1 cellular context compared by ENCODE assay signal in the genomic region with DNA sequence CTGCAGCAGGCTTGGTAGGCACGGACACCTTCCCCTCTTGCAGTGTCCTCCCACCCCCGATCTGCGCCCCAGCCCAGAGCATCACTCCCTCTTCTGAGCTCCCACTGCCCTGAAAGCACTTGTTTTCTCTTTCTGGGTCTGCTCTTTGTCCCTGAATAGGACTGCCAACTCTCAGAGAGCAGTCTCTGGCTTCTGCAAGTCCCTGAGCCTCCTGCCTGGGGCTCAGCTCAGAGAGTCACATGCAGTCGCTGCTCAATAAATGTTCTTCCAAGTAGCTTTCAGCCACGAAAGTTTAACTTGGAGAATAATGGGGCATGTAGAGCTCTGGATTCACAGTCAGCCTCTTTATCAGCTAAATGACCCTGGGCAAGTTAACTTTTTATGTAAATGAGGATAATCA.
TF ChIP-seq lines count a peak whose summit lies in the region.

No MANE protein-coding gene starts in this region.

TF ChIP-seq in IMR-90, 13 proteins besides CTCF, POLR2A, EP300 and RAD21 (continued from another document):
- TF ChIP-seq, protein P1, sequence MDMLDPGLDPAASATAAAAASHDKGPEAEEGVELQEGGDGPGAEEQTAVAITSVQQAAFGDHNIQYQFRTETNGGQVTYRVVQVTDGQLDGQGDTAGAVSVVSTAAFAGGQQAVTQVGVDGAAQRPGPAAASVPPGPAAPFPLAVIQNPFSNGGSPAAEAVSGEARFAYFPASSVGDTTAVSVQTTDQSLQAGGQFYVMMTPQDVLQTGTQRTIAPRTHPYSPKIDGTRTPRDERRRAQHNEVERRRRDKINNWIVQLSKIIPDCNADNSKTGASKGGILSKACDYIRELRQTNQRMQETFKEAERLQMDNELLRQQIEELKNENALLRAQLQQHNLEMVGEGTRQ (IDR thresholded peaks at IDR 0.05; ENCODE audit: low read depth, low read length): no peak
- TF ChIP-seq MXI1 (IDR thresholded peaks at IDR 0.05; ENCODE audit: borderline replicate concordance, low read depth, low read length) (no peak), NFE2L2 (IDR thresholded peaks at IDR 0.05; ENCODE audit: low read depth, low read length) (no peak), RFX5 (IDR thresholded peaks at IDR 0.05; ENCODE audit: low read depth, low read length) (no peak), FOS (IDR thresholded peaks at IDR 0.05; ENCODE audit: low read depth, low read length) (no peak)
